Comparison of ENCODE assay signal across 34 cellular contexts in the genomic region with DNA sequence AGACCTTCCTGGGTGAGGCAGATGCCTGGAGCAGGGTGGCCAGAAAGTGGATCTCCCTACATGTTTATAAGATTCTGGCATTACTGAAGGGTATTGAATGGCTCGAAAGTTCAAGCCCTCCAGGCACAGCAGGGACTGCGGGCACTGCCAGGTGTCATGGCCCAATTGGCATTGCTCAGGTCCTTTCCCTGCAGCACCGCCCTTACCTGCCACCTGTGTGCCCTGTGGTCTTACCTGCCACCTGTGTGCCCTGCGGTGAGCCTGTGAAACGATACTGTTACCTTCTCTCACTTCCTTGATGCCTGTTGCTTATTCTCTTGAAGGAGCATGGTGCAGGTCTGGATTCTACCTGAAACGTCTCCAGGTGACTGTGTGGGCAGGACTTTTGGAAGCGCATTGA. TPM values are rescaled to one million over a fixed set of nuclear protein-coding genes. Genes with fewer than 3 reads are reported as not detected.
"Had no signal": no experiment of that assay in that cellular context is flagged by ENCODE, and none has a peak within 500 bp of the region (broad histone marks: within the 10 kb centered on the region; RNA-seq: fewer than 3 reads in every experiment).

No MANE protein-coding gene starts in this region.

- DNase-seq: Karpas-422, Kasumi-1, MG63, MV-4-11, NCI-H1048, NCI-H1092, NCI-H1092 treated with DMSO at 0.1 percent for 48 hours, NCI-H1105, NCI-H1105 treated with DMSO at 0.1 percent for 48 hours, NCI-H1417 treated with DMSO at 0.1 percent for 48 hours, NCI-H1436, NCI-H1436 treated with DMSO at 0.1 percent for 48 hours, NCI-H146, NCI-H1694, NCI-H1694 treated with DMSO at 0.1 percent for 48 hours, NCI-H187, NCI-H187 treated with DMSO at 0.1 percent for 48 hours, NCI-H1930, NCI-H2029, NCI-H2029 treated with DMSO at 0.1 percent for 48 hours, NCI-H2081 treated with DMSO at 0.1 percent for 48 hours, NCI-H2107, NCI-H2227 treated with DMSO at 0.1 percent for 48 hours, NCI-H226, NCI-H345, NCI-H446, NCI-H446 treated with DMSO at 0.1 percent for 48 hours, NCI-H510A, NCI-H510A treated with DMSO at 0.1 percent for 48 hours, NCI-H524, NCI-H524 treated with DMSO at 0.1 percent for 48 hours had no signal

- H3K27me3 ChIP-seq: MG63 had no signal

- H3K36me3 ChIP-seq: MG63 had no signal

- H3K4me3 ChIP-seq: MG63 had no signal

RNA-seq across cellular contexts. Expression of a gene that starts 32.2 kb away (rescaled TPM):
- total RNA-seq: LHCN-M2, MCF 10A, NCI-H460 had no signal
